In the genomic region with DNA sequence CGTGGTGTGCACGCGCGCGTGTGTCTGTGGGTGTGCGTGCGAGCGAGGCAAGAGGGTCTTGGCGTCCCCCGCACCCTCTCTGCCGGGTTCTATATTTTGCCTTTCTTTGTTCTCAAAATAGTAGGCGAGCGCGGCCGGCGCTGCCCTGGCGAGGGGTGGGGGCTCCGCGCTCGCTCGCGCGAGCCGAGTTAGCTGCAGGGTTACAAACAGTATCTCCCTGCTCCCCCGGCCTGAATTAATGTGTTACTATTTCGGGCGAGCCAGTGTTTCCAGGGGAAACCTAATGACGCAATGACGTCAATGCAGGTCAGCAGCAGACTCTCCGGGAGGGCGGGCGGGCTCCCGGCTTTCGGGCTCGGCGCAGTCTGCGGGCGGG, we compare ENCODE assay signal across 1 cellular context.
A peak's percentile ranks its signal among the peaks of the same experiment; 100 is the strongest.
TF ChIP-seq lines count a peak whose summit lies in the region.

No MANE protein-coding gene starts in this region.

TF ChIP-seq in HEK293, 187 proteins besides CTCF, POLR2A, EP300 and RAD21 (continued from another document and continues in another):
- TF ChIP-seq, protein P1, sequence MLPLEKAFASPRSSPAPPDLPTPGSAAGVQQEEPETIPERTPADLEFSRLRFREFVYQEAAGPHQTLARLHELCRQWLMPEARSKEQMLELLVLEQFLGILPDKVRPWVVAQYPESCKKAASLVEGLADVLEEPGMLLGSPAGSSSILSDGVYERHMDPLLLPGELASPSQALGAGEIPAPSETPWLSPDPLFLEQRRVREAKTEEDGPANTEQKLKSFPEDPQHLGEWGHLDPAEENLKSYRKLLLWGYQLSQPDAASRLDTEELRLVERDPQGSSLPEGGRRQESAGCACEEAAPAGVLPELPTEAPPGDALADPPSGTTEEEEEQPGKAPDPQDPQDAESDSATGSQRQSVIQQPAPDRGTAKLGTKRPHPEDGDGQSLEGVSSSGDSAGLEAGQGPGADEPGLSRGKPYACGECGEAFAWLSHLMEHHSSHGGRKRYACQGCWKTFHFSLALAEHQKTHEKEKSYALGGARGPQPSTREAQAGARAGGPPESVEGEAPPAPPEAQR (tag by site-specific recombination; IDR thresholded peaks at IDR 0.05), result no peak
- TF ChIP-seq, protein P2, sequence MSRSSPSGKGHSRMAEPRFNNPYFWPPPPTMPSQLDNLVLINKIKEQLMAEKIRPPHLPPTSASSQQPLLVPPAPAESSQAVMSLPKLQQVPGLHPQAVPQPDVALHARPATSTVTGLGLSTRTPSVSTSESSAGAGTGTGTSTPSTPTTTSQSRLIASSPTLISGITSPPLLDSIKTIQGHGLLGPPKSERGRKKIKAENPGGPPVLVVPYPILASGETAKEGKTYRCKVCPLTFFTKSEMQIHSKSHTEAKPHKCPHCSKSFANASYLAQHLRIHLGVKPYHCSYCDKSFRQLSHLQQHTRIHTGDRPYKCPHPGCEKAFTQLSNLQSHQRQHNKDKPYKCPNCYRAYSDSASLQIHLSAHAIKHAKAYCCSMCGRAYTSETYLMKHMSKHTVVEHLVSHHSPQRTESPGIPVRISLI (tag by site-specific recombination; IDR thresholded peaks at IDR 0.05), result no peak
- TF ChIP-seq ZNF239 (tag by site-specific recombination; IDR thresholded peaks at IDR 0.05) (no peak), ZNF221 (tag by site-specific recombination; IDR thresholded peaks at IDR 0.05; ENCODE audit: borderline replicate concordance) (no peak), ZBTB1 (tag by site-specific recombination; IDR thresholded peaks at IDR 0.05) (no peak), ZNF843 (tag by site-specific recombination; IDR thresholded peaks at IDR 0.05) (no peak), ZNF530 (tag by site-specific recombination; IDR thresholded peaks at IDR 0.05; ENCODE audit: low read depth) (no peak), ZNF423 (tag by site-specific recombination; IDR thresholded peaks at IDR 0.05) (0 out of 2 replicates have a peak, but pooled peaks have one; percentile 10), OSR2 (tag by site-specific recombination; IDR thresholded peaks at IDR 0.05) (no peak), ZFHX2 (tag by site-specific recombination; conservative IDR thresholded peaks at IDR 0.05) (no peak), ZNF585B (tag by site-specific recombination; IDR thresholded peaks at IDR 0.05) (no peak), ZNF138 (tag by site-specific recombination; IDR thresholded peaks at IDR 0.05; ENCODE audit: borderline replicate concordance) (no peak), ZNF785 (tag by site-specific recombination; IDR thresholded peaks at IDR 0.05) (no peak), ZNF48 (tag by site-specific recombination; IDR thresholded peaks at IDR 0.05) (no peak), KLF1 (tag by site-specific recombination; IDR thresholded peaks at IDR 0.05) (peak; percentile 2; the same call in 1 of the 2 replicates), ZNF155 (tag by site-specific recombination; IDR thresholded peaks at IDR 0.05) (no peak), SCRT1 (tag by site-specific recombination; IDR thresholded peaks at IDR 0.05; ENCODE audit: borderline replicate concordance) (no peak), EGR2 (tag by site-specific recombination; IDR thresholded peaks at IDR 0.05; ENCODE audit: low read depth) (no peak), ZNF610 (tag by site-specific recombination; IDR thresholded peaks at IDR 0.05; ENCODE audit: borderline replicate concordance) (no peak), ZNF623 (tag by site-specific recombination; IDR thresholded peaks at IDR 0.05) (no peak), ZNF548 (tag by site-specific recombination; IDR thresholded peaks at IDR 0.05) (no peak), PRDM2 (tag by site-specific recombination; IDR thresholded peaks at IDR 0.05; ENCODE audit: borderline replicate concordance) (no peak), ZNF335 (tag by site-specific recombination; conservative IDR thresholded peaks at IDR 0.05) (no peak), ZNF629 (tag by site-specific recombination; IDR thresholded peaks at IDR 0.05) (peak; percentile 71), ZNF433 (tag by site-specific recombination; IDR thresholded peaks at IDR 0.05; ENCODE audit: low read depth) (no peak), ZNF184 (tag by site-specific recombination; IDR thresholded peaks at IDR 0.05) (0 out of 2 replicates have a peak, but pooled peaks have one; percentile 50), MEIS1 (CRISPR knock-in tag; IDR thresholded peaks at IDR 0.05; ENCODE audit: borderline replicate concordance) (no peak), SETDB1 (IDR thresholded peaks at IDR 0.05; ENCODE audit: insufficient read length, low read length) (no peak), ZNF501 (tag by site-specific recombination; IDR thresholded peaks at IDR 0.05) (no peak), HOXD13 (CRISPR knock-in tag; IDR thresholded peaks at IDR 0.05; ENCODE audit: borderline replicate concordance) (no peak), KLF8 (tag by site-specific recombination; IDR thresholded peaks at IDR 0.05) (0 out of 2 replicates have a peak, but pooled peaks have one; percentile 16), RBAK (tag by site-specific recombination; IDR thresholded peaks at IDR 0.05) (no peak), ZNF747 (tag by site-specific recombination; IDR thresholded peaks at IDR 0.05) (no peak)
- TF ChIP-seq, protein P3, sequence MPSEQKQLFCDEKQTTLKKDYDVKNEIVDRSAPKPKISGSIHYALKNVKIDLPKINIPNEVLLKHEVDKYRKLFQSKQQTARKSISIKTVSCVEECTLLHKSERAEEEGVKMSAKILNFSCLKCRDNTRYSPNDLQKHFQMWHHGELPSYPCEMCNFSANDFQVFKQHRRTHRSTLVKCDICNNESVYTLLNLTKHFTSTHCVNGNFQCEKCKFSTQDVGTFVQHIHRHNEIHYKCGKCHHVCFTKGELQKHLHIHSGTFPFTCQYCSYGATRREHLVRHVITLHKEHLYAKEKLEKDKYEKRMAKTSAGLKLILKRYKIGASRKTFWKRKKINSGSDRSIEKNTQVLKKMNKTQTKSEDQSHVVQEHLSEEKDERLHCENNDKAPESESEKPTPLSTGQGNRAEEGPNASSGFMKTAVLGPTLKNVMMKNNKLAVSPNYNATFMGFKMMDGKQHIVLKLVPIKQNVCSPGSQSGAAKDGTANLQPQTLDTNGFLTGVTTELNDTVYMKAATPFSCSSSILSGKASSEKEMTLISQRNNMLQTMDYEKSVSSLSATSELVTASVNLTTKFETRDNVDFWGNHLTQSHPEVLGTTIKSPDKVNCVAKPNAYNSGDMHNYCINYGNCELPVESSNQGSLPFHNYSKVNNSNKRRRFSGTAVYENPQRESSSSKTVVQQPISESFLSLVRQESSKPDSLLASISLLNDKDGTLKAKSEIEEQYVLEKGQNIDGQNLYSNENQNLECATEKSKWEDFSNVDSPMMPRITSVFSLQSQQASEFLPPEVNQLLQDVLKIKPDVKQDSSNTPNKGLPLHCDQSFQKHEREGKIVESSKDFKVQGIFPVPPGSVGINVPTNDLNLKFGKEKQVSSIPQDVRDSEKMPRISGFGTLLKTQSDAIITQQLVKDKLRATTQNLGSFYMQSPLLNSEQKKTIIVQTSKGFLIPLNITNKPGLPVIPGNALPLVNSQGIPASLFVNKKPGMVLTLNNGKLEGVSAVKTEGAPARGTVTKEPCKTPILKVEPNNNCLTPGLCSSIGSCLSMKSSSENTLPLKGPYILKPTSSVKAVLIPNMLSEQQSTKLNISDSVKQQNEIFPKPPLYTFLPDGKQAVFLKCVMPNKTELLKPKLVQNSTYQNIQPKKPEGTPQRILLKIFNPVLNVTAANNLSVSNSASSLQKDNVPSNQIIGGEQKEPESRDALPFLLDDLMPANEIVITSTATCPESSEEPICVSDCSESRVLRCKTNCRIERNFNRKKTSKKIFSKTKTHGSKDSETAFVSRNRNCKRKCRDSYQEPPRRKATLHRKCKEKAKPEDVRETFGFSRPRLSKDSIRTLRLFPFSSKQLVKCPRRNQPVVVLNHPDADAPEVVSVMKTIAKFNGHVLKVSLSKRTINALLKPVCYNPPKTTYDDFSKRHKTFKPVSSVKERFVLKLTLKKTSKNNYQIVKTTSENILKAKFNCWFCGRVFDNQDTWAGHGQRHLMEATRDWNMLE (tag by site-specific recombination; conservative IDR thresholded peaks at IDR 0.05; ENCODE audit: low read depth), result no peak
- TF ChIP-seq, protein P4, sequence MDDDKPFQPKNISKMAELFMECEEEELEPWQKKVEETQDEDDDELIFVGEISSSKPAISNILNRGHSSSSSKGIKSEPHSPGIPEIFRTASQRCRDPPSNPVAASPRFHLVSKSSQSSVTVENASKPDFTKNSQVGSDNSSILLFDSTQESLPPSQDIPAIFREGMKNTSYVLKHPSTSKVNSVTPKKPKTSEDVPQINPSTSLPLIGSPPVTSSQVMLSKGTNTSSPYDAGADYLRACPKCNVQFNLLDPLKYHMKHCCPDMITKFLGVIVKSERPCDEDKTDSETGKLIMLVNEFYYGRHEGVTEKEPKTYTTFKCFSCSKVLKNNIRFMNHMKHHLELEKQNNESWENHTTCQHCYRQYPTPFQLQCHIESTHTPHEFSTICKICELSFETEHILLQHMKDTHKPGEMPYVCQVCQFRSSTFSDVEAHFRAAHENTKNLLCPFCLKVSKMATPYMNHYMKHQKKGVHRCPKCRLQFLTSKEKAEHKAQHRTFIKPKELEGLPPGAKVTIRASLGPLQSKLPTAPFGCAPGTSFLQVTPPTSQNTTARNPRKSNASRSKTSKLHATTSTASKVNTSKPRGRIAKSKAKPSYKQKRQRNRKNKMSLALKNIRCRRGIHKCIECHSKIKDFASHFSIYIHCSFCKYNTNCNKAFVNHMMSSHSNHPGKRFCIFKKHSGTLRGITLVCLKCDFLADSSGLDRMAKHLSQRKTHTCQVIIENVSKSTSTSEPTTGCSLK (tag by site-specific recombination; IDR thresholded peaks at IDR 0.05), result no peak
- TF ChIP-seq, protein P5, sequence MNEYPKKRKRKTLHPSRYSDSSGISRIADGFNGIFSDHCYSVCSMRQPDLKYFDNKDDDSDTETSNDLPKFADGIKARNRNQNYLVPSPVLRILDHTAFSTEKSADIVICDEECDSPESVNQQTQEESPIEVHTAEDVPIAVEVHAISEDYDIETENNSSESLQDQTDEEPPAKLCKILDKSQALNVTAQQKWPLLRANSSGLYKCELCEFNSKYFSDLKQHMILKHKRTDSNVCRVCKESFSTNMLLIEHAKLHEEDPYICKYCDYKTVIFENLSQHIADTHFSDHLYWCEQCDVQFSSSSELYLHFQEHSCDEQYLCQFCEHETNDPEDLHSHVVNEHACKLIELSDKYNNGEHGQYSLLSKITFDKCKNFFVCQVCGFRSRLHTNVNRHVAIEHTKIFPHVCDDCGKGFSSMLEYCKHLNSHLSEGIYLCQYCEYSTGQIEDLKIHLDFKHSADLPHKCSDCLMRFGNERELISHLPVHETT (tag by site-specific recombination; IDR thresholded peaks at IDR 0.05), result no peak
- TF ChIP-seq, protein P6, sequence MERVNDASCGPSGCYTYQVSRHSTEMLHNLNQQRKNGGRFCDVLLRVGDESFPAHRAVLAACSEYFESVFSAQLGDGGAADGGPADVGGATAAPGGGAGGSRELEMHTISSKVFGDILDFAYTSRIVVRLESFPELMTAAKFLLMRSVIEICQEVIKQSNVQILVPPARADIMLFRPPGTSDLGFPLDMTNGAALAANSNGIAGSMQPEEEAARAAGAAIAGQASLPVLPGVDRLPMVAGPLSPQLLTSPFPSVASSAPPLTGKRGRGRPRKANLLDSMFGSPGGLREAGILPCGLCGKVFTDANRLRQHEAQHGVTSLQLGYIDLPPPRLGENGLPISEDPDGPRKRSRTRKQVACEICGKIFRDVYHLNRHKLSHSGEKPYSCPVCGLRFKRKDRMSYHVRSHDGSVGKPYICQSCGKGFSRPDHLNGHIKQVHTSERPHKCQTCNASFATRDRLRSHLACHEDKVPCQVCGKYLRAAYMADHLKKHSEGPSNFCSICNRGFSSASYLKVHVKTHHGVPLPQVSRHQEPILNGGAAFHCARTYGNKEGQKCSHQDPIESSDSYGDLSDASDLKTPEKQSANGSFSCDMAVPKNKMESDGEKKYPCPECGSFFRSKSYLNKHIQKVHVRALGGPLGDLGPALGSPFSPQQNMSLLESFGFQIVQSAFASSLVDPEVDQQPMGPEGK (tag by site-specific recombination; IDR thresholded peaks at IDR 0.05), result peak; percentile 17; the same call in 1 of the 2 replicates
- TF ChIP-seq, protein P7, sequence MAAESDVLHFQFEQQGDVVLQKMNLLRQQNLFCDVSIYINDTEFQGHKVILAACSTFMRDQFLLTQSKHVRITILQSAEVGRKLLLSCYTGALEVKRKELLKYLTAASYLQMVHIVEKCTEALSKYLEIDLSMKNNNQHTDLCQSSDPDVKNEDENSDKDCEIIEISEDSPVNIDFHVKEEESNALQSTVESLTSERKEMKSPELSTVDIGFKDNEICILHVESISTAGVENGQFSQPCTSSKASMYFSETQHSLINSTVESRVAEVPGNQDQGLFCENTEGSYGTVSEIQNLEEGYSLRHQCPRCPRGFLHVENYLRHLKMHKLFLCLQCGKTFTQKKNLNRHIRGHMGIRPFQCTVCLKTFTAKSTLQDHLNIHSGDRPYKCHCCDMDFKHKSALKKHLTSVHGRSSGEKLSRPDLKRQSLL (tag by site-specific recombination; IDR thresholded peaks at IDR 0.05), result no peak
